Comparison of ENCODE assay signal across 1 cellular context in genomic region chr3:17025594-17026139, GRCh38.
A peak's percentile ranks its signal among the peaks of the same experiment; 100 is the strongest.
TF ChIP-seq lines count a peak whose summit lies in the region.

No MANE protein-coding gene starts in this region.

TF ChIP-seq in GM12878, 131 proteins besides CTCF, POLR2A, EP300 and RAD21 (continued from another document):
- TF ChIP-seq IKZF2 (IDR thresholded peaks at IDR 0.05), result peak; percentile 46 to 57; a peak in 2 of 4 replicates
- no peak for TF ChIP-seq SIX5 (IDR thresholded peaks at IDR 0.05; ENCODE audit: low read depth, low read length, severe bottlenecking)
- TF ChIP-seq EZH2 (IDR thresholded peaks at IDR 0.05; ENCODE audit: borderline replicate concordance, control insufficient read depth, low read depth, low read length), result no peak
- peak; percentile 67; the same call in 1 of the 2 replicates for TF ChIP-seq RELB (IDR thresholded peaks at IDR 0.05; ENCODE audit: low read depth)
- no peak for TF ChIP-seq STAT1 (conservative IDR thresholded peaks at IDR 0.05)
- TF ChIP-seq NR2C1 (IDR thresholded peaks at IDR 0.05), result 0 out of 2 replicates have a peak, but pooled peaks have one; percentile 31
- TF ChIP-seq NKRF (conservative IDR thresholded peaks at IDR 0.05), result 0 out of 2 replicates have a peak, but pooled peaks have one; percentile 31
- no peak for TF ChIP-seq JUNB (IDR thresholded peaks at IDR 0.05)
- no peak for TF ChIP-seq NR2C2 (IDR thresholded peaks at IDR 0.05; ENCODE audit: borderline replicate concordance, control insufficient read depth, insufficient read length, low read depth)
- no peak for TF ChIP-seq ASH2L (IDR thresholded peaks at IDR 0.05; ENCODE audit: borderline replicate concordance, low read depth)
- TF ChIP-seq USF1 (IDR thresholded peaks at IDR 0.05; ENCODE audit: borderline replicate concordance, extremely low read length, insufficient read depth, low read depth, low read length), result no peak
- no peak for TF ChIP-seq JUND (IDR thresholded peaks at IDR 0.05; ENCODE audit: low read depth, low read length)
- no peak for TF ChIP-seq MTA3 (IDR thresholded peaks at IDR 0.05; ENCODE audit: borderline replicate concordance, low read length)
- TF ChIP-seq GABPA (IDR thresholded peaks at IDR 0.05; ENCODE audit: low read depth), result no peak
- TF ChIP-seq BRCA1 (IDR thresholded peaks at IDR 0.05; ENCODE audit: low read depth, low read length), result no peak
- TF ChIP-seq KLF5 (IDR thresholded peaks at IDR 0.05; ENCODE audit: partially characterized antibody), result no peak
- TF ChIP-seq SRF (IDR thresholded peaks at IDR 0.05; ENCODE audit: low read depth in 2 of 2, low read length in 2 of 2), result no peak
- TF ChIP-seq NBN (IDR thresholded peaks at IDR 0.05), result peak; percentile 65; the same call in 1 of the 2 replicates
- peak; percentile 62; the same call in 1 of the 2 replicates for TF ChIP-seq BACH1 (IDR thresholded peaks at IDR 0.05; ENCODE audit: borderline replicate concordance)
- TF ChIP-seq TBL1XR1 (IDR thresholded peaks at IDR 0.05; ENCODE audit: low read depth, low read length), result no peak
- TF ChIP-seq POLR2AphosphoS2 (IDR thresholded peaks at IDR 0.05; ENCODE audit: low read depth, low read length), result no peak
